8 cellular contexts compared by ENCODE assay signal in the genomic region with DNA sequence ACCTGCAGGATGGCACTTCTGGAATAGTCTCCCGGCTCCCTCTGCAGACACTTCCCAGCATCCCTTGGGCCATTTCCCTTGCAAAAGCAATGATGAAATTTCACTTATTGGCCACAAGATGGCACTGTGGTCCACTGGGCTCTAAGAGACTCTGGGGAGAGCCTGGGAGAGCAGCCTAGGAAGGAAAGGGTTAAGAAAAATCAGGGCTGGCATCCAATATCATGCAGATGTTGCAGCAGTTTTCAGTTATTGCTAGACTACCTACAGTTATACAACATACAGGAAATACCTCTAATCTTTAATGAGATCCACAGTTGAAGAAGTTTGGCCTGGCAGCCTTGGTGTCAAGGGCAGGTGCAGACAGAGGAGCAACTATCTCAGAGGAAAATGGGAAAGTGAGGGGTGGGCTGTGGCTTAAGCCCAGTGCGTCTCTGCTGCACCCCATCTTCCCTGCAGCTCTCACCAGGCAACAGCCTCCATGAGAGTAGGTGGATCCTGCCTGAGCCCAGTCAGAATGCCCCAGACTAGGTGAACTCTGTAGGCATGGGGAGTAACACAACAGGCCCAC.
DNase-seq lines count a peak whose midpoint lies in the region; ATAC-seq and TF ChIP-seq lines count a peak whose summit lies in the region.

No MANE protein-coding gene starts in this region.

- ATAC-seq in GM19035 (IDR thresholded peaks at IDR 0.05; ENCODE audit: unreplicated experiment) = peak; percentile 91
- peak; percentile 96 for ATAC-seq in HG03103 (IDR thresholded peaks at IDR 0.05; ENCODE audit: low read depth, unreplicated experiment)

- H3K9me3 Mint-ChIP-seq in activated naive CD4-positive, alpha-beta T cell treated with anti-CD3 and anti-CD28 coated beads, Interleukin-2, amount 50 U/mL, for 24 hours = no peaks in the 10 kb centered on the region

- 13% methylated on average over 2 of the region's 2 CpGs for WGBS in smooth muscle cell (ENCODE audit: low lambda C conversion rate)

- H4K20me1 ChIP-seq in smooth muscle cell (ENCODE audit: low read depth) = no peaks in the 10 kb centered on the region

- peaks cover 4% of the 10 kb centered on the region for H3K4me1 ChIP-seq in smooth muscle cell (ENCODE audit: low read depth)

- peaks cover 42% of the 10 kb centered on the region for H3K4me1 Mint-ChIP-seq in activated naive CD4-positive, alpha-beta T cell treated with anti-CD3 and anti-CD28 coated beads, Interleukin-2, amount 50 U/mL, for 24 hours

- peak overlapping the region; percentile 60 for H3K27ac Mint-ChIP-seq in activated naive CD4-positive, alpha-beta T cell treated with anti-CD3 and anti-CD28 coated beads, Interleukin-2, amount 50 U/mL, for 24 hours

- H3K4me3 ChIP-seq in smooth muscle cell = peak overlapping the region; percentile 20

- no peaks in the 10 kb centered on the region for H3K9me3 ChIP-seq in smooth muscle cell (replicated peaks; ENCODE audit: low read depth)

- H3K36me3 ChIP-seq in smooth muscle cell (ENCODE audit: low read depth) = no peaks in the 10 kb centered on the region

- no peak overlapping the region for H3K9ac ChIP-seq in smooth muscle cell (ENCODE audit: low read depth)

- peaks cover 16% of the 10 kb centered on the region for H3K27me3 ChIP-seq in smooth muscle cell (ENCODE audit: low read depth)

- peak overlapping the region; percentile 73 for H3K4me2 ChIP-seq in smooth muscle cell

- DNase-seq in DMS153 (lab: John Stamatoyannopoulos, UW) = peak; percentile 30
- DNase-seq in NCI-H226 = peak; percentile 34
- peak; percentile 44 for DNase-seq in hepatic stellate cell (ENCODE audit: low spot score)
- DNase-seq in smooth muscle cell (lab: John Stamatoyannopoulos, UW; ENCODE audit: unreplicated experiment) = no peak
- DNase-seq in epidermal melanocyte (ENCODE audit: insufficient read length, low spot score) = no peak

- no peaks in the 10 kb centered on the region for H3K79me2 ChIP-seq in smooth muscle cell (ENCODE audit: low read depth)

- H3K27me3 Mint-ChIP-seq in activated naive CD4-positive, alpha-beta T cell treated with anti-CD3 and anti-CD28 coated beads, Interleukin-2, amount 50 U/mL, for 24 hours = no peaks in the 10 kb centered on the region

- peak; percentile 82 for TF ChIP-seq CTCF in smooth muscle cell (IDR thresholded peaks at IDR 0.05; ENCODE audit: borderline replicate concordance, insufficient read depth, poor library complexity, severe bottlenecking)

- H3K4me3 Mint-ChIP-seq in activated naive CD4-positive, alpha-beta T cell treated with anti-CD3 and anti-CD28 coated beads, Interleukin-2, amount 50 U/mL, for 24 hours = no peak overlapping the region

- no peaks in the 10 kb centered on the region for H3K36me3 Mint-ChIP-seq in activated naive CD4-positive, alpha-beta T cell treated with anti-CD3 and anti-CD28 coated beads, Interleukin-2, amount 50 U/mL, for 24 hours

- H3F3A ChIP-seq in smooth muscle cell (ENCODE audit: low read depth) = no peaks in the 10 kb centered on the region

- H2AFZ ChIP-seq in smooth muscle cell (ENCODE audit: low read depth) = peak overlapping the region; percentile 80

- H3K27ac ChIP-seq in smooth muscle cell (ENCODE audit: low read depth) = no peak overlapping the region

Comparison
In these comparisons a context has a peak if more than half of its experiments do, and no peak if none do; other contexts are left out.
1. DNase-seq: peak in DMS153 (single experiment), NCI-H226 (single experiment) and hepatic stellate cell (single experiment); none in smooth muscle cell (single experiment) and epidermal melanocyte (single experiment).